Comparison of ENCODE assay signal across 9 cellular contexts in genomic region chr7:42856605-42856987, GRCh38. TPM values are rescaled to one million over a fixed set of nuclear protein-coding genes. Genes with fewer than 3 reads are reported as not detected.
DNase-seq lines count a peak whose midpoint lies in the region; ATAC-seq and TF ChIP-seq lines count a peak whose summit lies in the region.
"Had no signal": no experiment of that assay in that cellular context is flagged by ENCODE, and none has a peak within 500 bp of the region (broad histone marks: within the 10 kb centered on the region; RNA-seq: fewer than 3 reads in every experiment).

No MANE protein-coding gene starts in this region.

- H2AFZ ChIP-seq in fibroblast of lung (ENCODE audit: low read length) = peak overlapping the region; percentile 80

- H3K27me3 ChIP-seq in SJSA1 (replicated peaks) (no peaks in the 10 kb centered on the region), fibroblast of lung (ENCODE audit: control insufficient read depth, insufficient read depth, low read length) (peaks cover 2% of the 10 kb centered on the region), skeletal muscle tissue (ENCODE audit: control insufficient read depth in 3 of 3, insufficient read depth in 3 of 3, low read length in 3 of 3) (peaks cover 6 to 25% (median 19%) of the 10 kb centered on the region in 3 donors)

- DNase-seq in NCI-H146 (lab: John Stamatoyannopoulos, UW) (peak; percentile 6), NCI-H146 treated with DMSO at 0.1 percent for 48 hours (lab: John Stamatoyannopoulos, UW; ENCODE audit: unreplicated experiment) (no peak), SJSA1 (ENCODE audit: low read depth in 1 of 2, low spot score in 2 of 2) (no peak), fibroblast of lung (ENCODE audit: low read depth in 2 of 2) (no peak), NCI-H1105 (lab: John Stamatoyannopoulos, UW) (no peak)
- DNase-seq in NK-92 treated with Interleukin-12 subunit alpha and Interleukin-12 subunit beta, amount 100 ng/mL, for 24 hours (lab: John Stamatoyannopoulos, UW) = no peak
- DNase-seq: activated effector memory CD4-positive, alpha-beta T cell treated with anti-CD3 and anti-CD28 coated beads, Interleukin-2, amount 50 U/mL, for 16 hours had no signal

- H4K20me1 ChIP-seq in fibroblast of lung (ENCODE audit: control insufficient read depth, extremely low read depth, insufficient read depth, low read length) = no peaks in the 10 kb centered on the region

- no peak overlapping the region for H3K27ac ChIP-seq in SJSA1
- H3K27ac ChIP-seq in fibroblast of lung (ENCODE audit: insufficient read depth, low read length) = no peak overlapping the region
- H3K27ac ChIP-seq in skeletal muscle tissue (ENCODE audit: low read depth, low read length) = no peak overlapping the region

- TF ChIP-seq CTCF in fibroblast of lung (conservative IDR thresholded peaks at IDR 0.05 in 1 of 2, IDR thresholded peaks at IDR 0.05 in 1 of 2; ENCODE audit: low read depth in 1 of 2, low read length in 2 of 2) = no peak

- peak overlapping the region; percentile 33 for H3K4me3 ChIP-seq in SJSA1
- peak overlapping the region; percentile 52 to 62 (median 54) for H3K4me3 ChIP-seq in fibroblast of lung (replicated peaks in 1 of 4; ENCODE audit: control extremely low read depth in 1 of 4, insufficient read depth in 1 of 4, low read depth in 3 of 4, low read length in 4 of 4)
- peak overlapping the region; percentile 0 to 72 (median 41) for H3K4me3 ChIP-seq in skeletal muscle tissue (ENCODE audit: low read length in 3 of 3)

- H3K36me3 ChIP-seq in SJSA1 (no peaks in the 10 kb centered on the region), fibroblast of lung (ENCODE audit: control insufficient read depth, insufficient read depth, low read length) (no peaks in the 10 kb centered on the region), skeletal muscle tissue (ENCODE audit: control insufficient read depth in 3 of 3, insufficient read depth in 3 of 3, low read length in 3 of 3) (no peaks in the 10 kb centered on the region)

- no peaks in the 10 kb centered on the region for H3K79me2 ChIP-seq in fibroblast of lung (ENCODE audit: control insufficient read depth, insufficient read depth, low read length)

- no peaks in the 10 kb centered on the region for H3K4me1 ChIP-seq in SJSA1 (replicated peaks)
- no peaks in the 10 kb centered on the region for H3K4me1 ChIP-seq in fibroblast of lung (ENCODE audit: control insufficient read depth, extremely low read depth, insufficient read depth, low read length)
- H3K4me1 ChIP-seq in skeletal muscle tissue (ENCODE audit: control insufficient read depth in 3 of 3, insufficient read depth in 3 of 3, low read length in 3 of 3) = peaks cover 4 to 5% (median 5%) of the 10 kb centered on the region in 3 donors

- H3K9ac ChIP-seq in fibroblast of lung (ENCODE audit: insufficient read depth, low read length) = no peak overlapping the region
- no peak overlapping the region for H3K9ac ChIP-seq in skeletal muscle tissue (ENCODE audit: low read depth in 1 of 3, low read length in 3 of 3)

- no peaks in the 10 kb centered on the region for H3K9me3 ChIP-seq in SJSA1 (replicated peaks)
- no peaks in the 10 kb centered on the region for H3K9me3 ChIP-seq in fibroblast of lung (ENCODE audit: control insufficient read depth, insufficient read depth, low read depth, low read length)
- no peaks in the 10 kb centered on the region for H3K9me3 ChIP-seq in skeletal muscle tissue (ENCODE audit: control insufficient read depth in 3 of 3, low read length in 3 of 3)

- peak overlapping the region; percentile 85 for H3K4me2 ChIP-seq in fibroblast of lung (ENCODE audit: extremely low read depth, insufficient read depth, low read length)

- no peak for ATAC-seq in GM21423 (IDR thresholded peaks at IDR 0.05; ENCODE audit: unreplicated experiment)

RNA-seq across cellular contexts. Expression of gene C7orf25, which starts 55.3 kb away (rescaled TPM):
- 12.2 and 14.3 TPM in 2 replicates for total RNA-seq in SJSA1 (2014; rRNA removed; shearing (Covaris generic))
- total RNA-seq in fibroblast of lung = 5.9 and 8.8 TPM in 2 replicates
- polyA plus RNA-seq in fibroblast of lung = 5.9 and 8.5 TPM in 2 replicates
- 5.7 and 6.1 TPM in 2 replicates for polyA plus RNA-seq in fibroblast of lung (2012)
- 0.85 and 1.1 TPM in 2 replicates for polyA minus RNA-seq in fibroblast of lung (ENCODE audit: low replicate concordance)
- 2.1 TPM for total RNA-seq in skeletal muscle tissue
